ENCODE assay signal across 15 cellular contexts in the genomic region with DNA sequence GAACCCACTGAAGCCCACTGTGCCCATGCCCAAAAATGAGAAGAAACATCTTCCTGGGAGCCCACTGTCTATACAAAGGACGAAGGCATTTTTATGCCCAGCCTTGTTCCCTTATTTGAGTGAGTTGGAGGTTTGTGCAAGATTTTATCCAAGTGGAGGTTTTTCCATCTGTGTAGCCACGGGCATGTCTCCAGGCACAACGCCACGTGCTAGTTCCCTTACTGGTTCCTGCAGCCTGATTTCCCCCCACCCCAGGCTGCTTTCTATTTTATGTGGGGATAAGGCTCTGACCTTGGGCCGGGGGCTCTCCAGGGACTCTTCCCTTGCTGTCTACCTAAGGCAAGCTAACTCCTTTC. TPM values are rescaled to one million over a fixed set of nuclear protein-coding genes. Genes with fewer than 3 reads are reported as not detected.
DNase-seq lines count a peak whose midpoint lies in the region; ATAC-seq and TF ChIP-seq lines count a peak whose summit lies in the region.
"Had no signal": no experiment of that assay in that cellular context is flagged by ENCODE, and none has a peak within 500 bp of the region (broad histone marks: within the 10 kb centered on the region; RNA-seq: fewer than 3 reads in every experiment).

No MANE protein-coding gene starts in this region.

- H4K8ac ChIP-seq in mesendoderm (ENCODE audit: low read depth, low read length), result no peak overlapping the region

- no peak for TF ChIP-seq POLR2A in transverse colon (IDR thresholded peaks at IDR 0.05)

- WGBS in transverse colon (ENCODE audit: low coverage in 1 of 2), 2 donors, result 60 to 82% methylated on average over 1 to 5 of the region's 5 CpGs
- no CpG with 5 or more reads among the region's 5 CpGs for WGBS in mesendoderm (ENCODE audit: extremely low coverage, insufficient coverage, low lambda C conversion rate)

- DNase-seq in NCI-H446 treated with DMSO at 0.1 percent for 48 hours (lab: John Stamatoyannopoulos, UW), result peak; percentile 65
- DNase-seq in epithelial cell of proximal tubule (ENCODE audit: low read depth), result no peak
- DNase-seq in transverse colon, result no peak
- DNase-seq in mesendoderm, result no peak
- no peak for DNase-seq in NCI-H1092 (lab: John Stamatoyannopoulos, UW)
- DNase-seq: Karpas-422; NCI-H1417; NCI-H2171 treated with DMSO at 0.1 percent for 48 hours; stimulated activated CD4-positive, alpha-beta T cell treated with anti-CD3 and anti-CD28 coated beads, Interleukin-4, amount 100 ng/mL, for 24 hours; T-helper 1 cell had no signal

- H3K79me2 ChIP-seq in mesendoderm (ENCODE audit: control insufficient read depth, insufficient read depth, low read length), result no peaks in the 10 kb centered on the region

- H3K9ac ChIP-seq in muscle layer of colon (ENCODE audit: low read length), result no peak overlapping the region
- no peak overlapping the region for H3K9ac ChIP-seq in mesendoderm (ENCODE audit: low read length)

- H3K4me1 ChIP-seq in muscle layer of colon (ENCODE audit: insufficient read depth, low read length) (peaks cover 17% of the 10 kb centered on the region), transverse colon (peaks cover 0 to 4% (median 0%) of the 10 kb centered on the region in 4 donors), mesendoderm (ENCODE audit: control insufficient read depth, low read depth, low read length) (no peaks in the 10 kb centered on the region)
- H3K4me1 ChIP-seq: right lobe of liver had no signal

- in situ Hi-C loops in transverse colon (cut with MboI; ENCODE audit: low pct_ligation_motif_present in 1 of 4, low pct_unique_long_range_greater_than_20kb in 1 of 4, low sequenced_read_pairs in 3 of 4), result no loop called here

- H3K56ac ChIP-seq in mesendoderm (ENCODE audit: low read length), result no peak overlapping the region

- TF ChIP-seq CTCF in epithelial cell of proximal tubule (conservative IDR thresholded peaks at IDR 0.05; ENCODE audit: low read depth, low read length) (no peak), transverse colon (IDR thresholded peaks at IDR 0.05) (no peak)

- no peaks in the 10 kb centered on the region for H3K36me3 ChIP-seq in muscle layer of colon (ENCODE audit: insufficient read depth, low read length)
- H3K36me3 ChIP-seq in transverse colon, result no peaks in the 10 kb centered on the region
- H3K36me3 ChIP-seq in mesendoderm (ENCODE audit: control insufficient read depth, insufficient read depth, low read length), result no peaks in the 10 kb centered on the region
- H3K36me3 ChIP-seq: neutrophil, right lobe of liver had no signal

- peak overlapping the region; percentile 88 for H3K27ac ChIP-seq in muscle layer of colon (ENCODE audit: low read depth, low read length)
- H3K27ac ChIP-seq in transverse colon, result peak overlapping the region; percentile 52 to 79 (median 72)
- H3K27ac ChIP-seq in mesendoderm (ENCODE audit: low read depth, low read length), result no peak overlapping the region
- H3K27ac ChIP-seq: neutrophil, right lobe of liver had no signal

- no peaks in the 10 kb centered on the region for H3K9me3 ChIP-seq in muscle layer of colon (ENCODE audit: low read length)
- H3K9me3 ChIP-seq in transverse colon, result peaks cover 5 to 15% of the 10 kb centered on the region in 2 donors
- H3K9me3 ChIP-seq: neutrophil had no signal

- ATAC-seq in GM21360 (IDR thresholded peaks at IDR 0.05; ENCODE audit: unreplicated experiment), result no peak
- ATAC-seq: WTC11 had no signal

- peak overlapping the region; percentile 25 for H3K4me3 ChIP-seq in epithelial cell of proximal tubule (ENCODE audit: low read depth, low read length)
- H3K4me3 ChIP-seq in muscle layer of colon (ENCODE audit: low read depth in 1 of 2, low read length in 2 of 2), result peak overlapping the region in 1 of 2 donors; percentile 16
- H3K4me3 ChIP-seq in transverse colon, result no peak overlapping the region
- no peak overlapping the region for H3K4me3 ChIP-seq in mesendoderm (ENCODE audit: low read length)
- H3K4me3 ChIP-seq: right lobe of liver had no signal

- no peak overlapping the region for H3K4me2 ChIP-seq in mesendoderm (ENCODE audit: low read length)

- intact Hi-C loops in transverse colon (cut with DNase I; ENCODE audit: low total_unique reads), result no loop called here

- no peak overlapping the region for H3K23ac ChIP-seq in mesendoderm (ENCODE audit: low read length)

- no peak overlapping the region for H2BK15ac ChIP-seq in mesendoderm (replicated peaks; ENCODE audit: low read depth)

- no peak overlapping the region for H4K5ac ChIP-seq in mesendoderm (ENCODE audit: low read length)

- no peak overlapping the region for H2BK5ac ChIP-seq in mesendoderm (ENCODE audit: low read length)

- no peak overlapping the region for H2AK5ac ChIP-seq in mesendoderm (ENCODE audit: low read length)

- H3K4ac ChIP-seq in mesendoderm (ENCODE audit: low read depth, low read length), result no peak overlapping the region

- H2BK120ac ChIP-seq in mesendoderm (ENCODE audit: low read depth, low read length), result no peak overlapping the region

- no peaks in the 10 kb centered on the region for H3K27me3 ChIP-seq in muscle layer of colon (ENCODE audit: control insufficient read depth in 1 of 2, insufficient read depth in 2 of 2, low read length in 2 of 2)
- H3K27me3 ChIP-seq in transverse colon, result no peaks in the 10 kb centered on the region
- no peaks in the 10 kb centered on the region for H3K27me3 ChIP-seq in mesendoderm (ENCODE audit: insufficient read depth, low read length, poor library complexity)
- H3K27me3 ChIP-seq: neutrophil, right lobe of liver had no signal

- H3K79me1 ChIP-seq in mesendoderm (ENCODE audit: low read length), result no peaks in the 10 kb centered on the region

- no peak overlapping the region for H3K18ac ChIP-seq in mesendoderm (ENCODE audit: low read length)

- TF ChIP-seq EP300 in transverse colon (IDR thresholded peaks at IDR 0.05; ENCODE audit: low read depth), result no peak

RNA-seq across cellular contexts. Expression of a gene that starts 22.2 kb away (rescaled TPM):
- total RNA-seq in epithelial cell of proximal tubule (84.7 and 97.9 TPM in 2 replicates), transverse colon (10 to 100 TPM in 3 of 4 donors, 1 to 10 TPM in 1; 4.1 to 36.8 (median 31.0) TPM)
- polyA plus RNA-seq in mesendoderm (2013, experiment 1 of 2), result 162 TPM
- 168 TPM for polyA plus RNA-seq in mesendoderm (2013, experiment 2 of 2)

RNA-seq across cellular contexts. Expression of a gene that starts 23.7 kb away (rescaled TPM):
- total RNA-seq in epithelial cell of proximal tubule (41.5 and 65.2 TPM in 2 replicates), transverse colon (10 to 100 TPM in 3 of 4 donors, 1 to 10 TPM in 1; 5.6 to 35.1 (median 25.8) TPM)
- polyA plus RNA-seq in mesendoderm (2013, experiment 1 of 2), result 23.9 TPM
- 25.4 TPM for polyA plus RNA-seq in mesendoderm (2013, experiment 2 of 2)

RNA-seq across cellular contexts. Expression of a gene that starts 46.1 kb away (rescaled TPM):
- total RNA-seq in epithelial cell of proximal tubule (35.5 and 44.7 TPM in 2 replicates), transverse colon (100 to 1,000 TPM in 2 of 4 donors, 10 to 100 TPM in 2; 48.4 to 211 (median 109) TPM)
- polyA plus RNA-seq in mesendoderm (2013, experiment 1 of 2), result 0.18 TPM
- 0.08 TPM for polyA plus RNA-seq in mesendoderm (2013, experiment 2 of 2)

RNA-seq across cellular contexts. Expression of a gene that starts 59.1 kb away (rescaled TPM):
- total RNA-seq in epithelial cell of proximal tubule (28.1 and 41.7 TPM in 2 replicates), transverse colon (100 to 1,000 TPM in 2 of 4 donors, 10 to 100 TPM in 2; 56.5 to 183 (median 92.9) TPM)
- polyA plus RNA-seq in mesendoderm (2013, experiment 1 of 2), result 5.5 TPM
- 5.6 TPM for polyA plus RNA-seq in mesendoderm (2013, experiment 2 of 2)
